ENCODE assay signal across 8 cellular contexts in the genomic region with DNA sequence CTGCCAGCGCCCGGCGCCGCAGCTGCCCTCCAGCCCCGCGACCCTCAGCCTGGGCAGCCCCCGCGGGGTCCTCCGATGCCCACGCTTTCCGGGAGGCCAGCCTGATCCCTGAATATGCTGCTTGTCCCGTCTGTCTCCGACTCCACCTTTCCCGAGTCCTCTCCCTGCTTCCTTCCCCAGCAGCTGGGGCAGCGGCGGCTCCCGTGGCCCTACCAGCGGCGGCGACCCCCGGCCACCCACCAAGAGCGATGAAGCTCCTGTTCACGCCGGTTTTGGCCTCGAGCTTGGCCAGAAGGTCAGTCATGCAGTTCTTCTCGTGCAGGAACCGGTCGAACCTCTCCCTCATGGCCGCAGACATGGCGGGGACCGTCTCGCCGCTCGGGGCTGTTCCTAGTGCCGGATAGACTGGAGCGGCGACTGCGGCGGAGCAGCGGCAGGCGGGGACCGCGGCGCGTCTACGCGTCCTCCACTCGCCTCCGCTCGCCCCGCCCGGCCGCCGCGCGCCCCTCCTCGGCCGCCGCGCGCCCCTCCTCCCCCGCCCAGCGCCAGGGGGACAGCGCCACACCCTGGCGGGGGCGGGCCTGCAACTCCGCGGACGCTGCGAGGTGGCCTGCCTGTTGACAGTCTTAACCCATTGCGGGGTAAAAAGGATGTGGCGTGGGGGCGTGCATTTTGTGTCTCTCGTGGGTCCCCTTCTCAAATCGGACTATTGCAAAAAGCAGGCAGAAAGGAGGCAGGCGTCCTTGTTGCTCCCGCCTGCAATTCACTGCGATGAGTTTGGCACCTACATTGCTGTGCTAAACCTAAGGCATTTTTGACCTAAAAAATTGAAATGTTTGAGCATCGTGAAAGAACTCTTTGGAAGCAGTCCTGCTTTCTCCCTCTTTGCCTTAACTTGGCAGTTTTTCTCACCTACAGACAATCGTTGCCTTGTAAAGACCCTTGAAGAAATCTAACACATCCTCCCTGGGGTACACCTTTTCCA. TPM values are rescaled to one million over a fixed set of nuclear protein-coding genes. Genes with fewer than 3 reads are reported as not detected.
A peak's percentile ranks its signal among the peaks of the same experiment; 100 is the strongest.
DNase-seq lines count a peak whose midpoint lies in the region; ATAC-seq and TF ChIP-seq lines count a peak whose summit lies in the region.

A gene (minus strand): TSS at position 395 of the 985 bp plus-strand sequence. CDS start 37 bp downstream, at position 358.

- H3K4me3 ChIP-seq in right cardiac atrium (ENCODE audit: low read length): peak within 1 kb of the TSS; percentile 71

- WGBS in right cardiac atrium: under 1% methylated on average over 80 of the region's 80 CpGs

- DNase-seq in GM13977 (ENCODE audit: low spot score) (peak; percentile 94), NCI-H146 (lab: John Stamatoyannopoulos, UW) (peak; percentile 88), anterior cingulate cortex (lab: John Stamatoyannopoulos, UW) (peak; percentile 19 to 87 (median 72)), right cardiac atrium (peak; percentile 88 to 95 (median 95)), renal cortical epithelial cell (ENCODE audit: low read depth) (peak; percentile 34), OCI-M2 (lab: John Stamatoyannopoulos, UW; ENCODE audit: unreplicated experiment) (no peak)

- ATAC-seq in HG02840 (IDR thresholded peaks at IDR 0.05; ENCODE audit: low FRiP score, unreplicated experiment) (peak; percentile 59), right cardiac atrium (peak; percentile 95 to 96)

- intact Hi-C loops in T-helper 2 cell treated with Interferon-gamma antibody and Interleukin-4, amounts not matched to agents 100 ng/mL and 5 ng/mL, for 36 hours (cut with micrococcal nuclease): loop anchor here (1.0 to 10.0 kb wide), 11 partner anchors 8 to 1410 kb away; a partner anchor contains a TSS
- intact Hi-C loops in right cardiac atrium (cut with DNase I): loop anchor here in 1 of 4 donors (5.0 kb wide), 1 partner anchor 60 kb away; a partner anchor contains a TSS

- H3K27me3 ChIP-seq in right cardiac atrium (ENCODE audit: control insufficient read depth, insufficient read depth): no peaks in the 10 kb centered on the region

- in situ Hi-C loops in GM13977 (cut with MboI; ENCODE audit: low pct_unique_long_range_greater_than_20kb, low sequenced_read_pairs, unreplicated experiment): no loop called here

- peak within 1 kb of the TSS; percentile 86 for H3K27ac ChIP-seq in right cardiac atrium (ENCODE audit: low read length)

- TF ChIP-seq CTCF in GM13977 (IDR thresholded peaks at IDR 0.05; ENCODE audit: extremely low read depth, insufficient read depth, missing control alignments): peak; percentile 91

- no peaks in the 10 kb centered on the region for H3K9me3 ChIP-seq in right cardiac atrium (ENCODE audit: control insufficient read depth, low read length)

- H3K4me1 ChIP-seq in right cardiac atrium (ENCODE audit: control insufficient read depth, insufficient read depth, low read length): peaks cover 10% of the 10 kb centered on the region

RNA-seq across cellular contexts. Expression of the gene that starts here (rescaled TPM):
- 84.3 and 84.8 TPM in 2 replicates for total RNA-seq in T-helper 2 cell treated with Interferon-gamma antibody and Interleukin-4, amounts not matched to agents 100 ng/mL and 5 ng/mL, for 36 hours
- total RNA-seq in right cardiac atrium (100 to 1,000 TPM; 103 to 119 (median 112) TPM), renal cortical epithelial cell (52.6 and 94.5 TPM in 2 replicates)
- 91.8 TPM for polyA plus RNA-seq in right cardiac atrium
